24 cellular contexts compared by ENCODE assay signal in genomic region chr6:134738486-134738885, GRCh38.
DNase-seq lines count a peak whose midpoint lies in the region; ATAC-seq, FAIRE-seq and TF ChIP-seq lines count a peak whose summit lies in the region.
"Had no signal": no experiment of that assay in that cellular context is flagged by ENCODE, and none has a peak within 500 bp of the region (broad histone marks: within the 10 kb centered on the region; RNA-seq: fewer than 3 reads in every experiment).

No MANE protein-coding gene starts in this region.

- no peak overlapping the region for H4K8ac ChIP-seq in trophoblast cell (ENCODE audit: low read depth, low read length)

- no peak for TF ChIP-seq EP300 in A549 (IDR thresholded peaks at IDR 0.05)

- H3K27me3 ChIP-seq in RWPE2 (ENCODE audit: insufficient read depth, poor library complexity, severe bottlenecking): no peaks in the 10 kb centered on the region
- no peaks in the 10 kb centered on the region for H3K27me3 ChIP-seq in trophoblast cell (ENCODE audit: insufficient read depth, low read length)
- H3K27me3 ChIP-seq: BE2C; BLaER1 treated with 17β-estradiol and CSF1 and Interleukin-3, amounts not matched to agents 10 nM and 100 nM had no signal

- H3K14ac ChIP-seq in trophoblast cell (ENCODE audit: low read length): no peak overlapping the region

- no peak for ATAC-seq in A549
- no peak for ATAC-seq in RWPE2 (ENCODE audit: low read depth)
- ATAC-seq in HG03159 (IDR thresholded peaks at IDR 0.05; ENCODE audit: unreplicated experiment): no peak
- ATAC-seq: GM23338 had no signal

- H2BK12ac ChIP-seq in trophoblast cell (ENCODE audit: low read length): no peak overlapping the region

- no peaks in the 10 kb centered on the region for H3K36me3 Mint-ChIP-seq in mesothelial cell of epicardium
- H3K36me3 Mint-ChIP-seq: CD4-positive, alpha-beta memory T cell had no signal

- H3K4me3 ChIP-seq in A549: no peak overlapping the region
- H3K4me3 ChIP-seq in RWPE2 (ENCODE audit: severe bottlenecking): no peak overlapping the region
- no peak overlapping the region for H3K4me3 ChIP-seq in trophoblast cell (ENCODE audit: low read depth, low read length)
- H3K4me3 ChIP-seq: BLaER1 treated with 17β-estradiol and CSF1 and Interleukin-3, amounts not matched to agents 10 nM and 100 nM; GM23338; HAP-1 had no signal

- CTCF ChIA-PET in A549 (lab: Yijun Ruan, JAX): no interaction called here

- POLR2A ChIA-PET in A549 (lab: Yijun Ruan, JAX): no interaction called here

- TF ChIP-seq RAD21 in A549 (conservative IDR thresholded peaks at IDR 0.05 in 1 of 2, IDR thresholded peaks at IDR 0.05 in 1 of 2): no peak

- H2BK5ac ChIP-seq in trophoblast cell (ENCODE audit: low read depth, low read length, poor library complexity): no peak overlapping the region

- no peak overlapping the region for H4K91ac ChIP-seq in trophoblast cell (ENCODE audit: low read depth, low read length)

- FAIRE-seq in A549 (lab: Jason Lieb, UNC): no peak
- FAIRE-seq: A204.1, GM12892, H54 had no signal

- no peaks in the 10 kb centered on the region for H3K79me2 ChIP-seq in trophoblast cell (ENCODE audit: control insufficient read depth, insufficient read depth, low read length, poor library complexity)

- H3K4me3 Mint-ChIP-seq in mesothelial cell of epicardium: no peak overlapping the region
- H3K4me3 Mint-ChIP-seq: CD4-positive, alpha-beta memory T cell; GM23338; HFFc6 had no signal

- no peak for DNase-seq in A549 (ENCODE audit: low read depth in 1 of 2, low spot score in 1 of 2)
- no peak for DNase-seq in RWPE2 (ENCODE audit: low spot score)
- no peak for DNase-seq in mesothelial cell of epicardium (ENCODE audit: low spot score in 2 of 2, unreplicated experiment in 2 of 2)
- DNase-seq in trophoblast cell: peak; percentile 59 to 86
- no peak for DNase-seq in NCI-H2171 treated with DMSO at 0.1 percent for 48 hours (lab: John Stamatoyannopoulos, UW)
- DNase-seq in SK-N-DZ (ENCODE audit: low spot score): no peak
- DNase-seq: ACHN; AML-193; BE2C; Calu3; CD4-positive, alpha-beta memory T cell; COR-L47; DMS53; DMS79 treated with DMSO at 0.1 percent for 48 hours; GF-D8; HFFc6 had no signal

- no peak overlapping the region for H4K12ac ChIP-seq in trophoblast cell (ENCODE audit: low read depth, low read length)

- no peak overlapping the region for H2BK120ac ChIP-seq in trophoblast cell (ENCODE audit: insufficient read depth, low read length, poor library complexity)

- H3K27ac ChIP-seq in A549 (peak overlapping the region; percentile 28 to 82; a peak in 3 of 6 replicates), RWPE2 (ENCODE audit: poor library complexity, severe bottlenecking) (peak overlapping the region; percentile 75), trophoblast cell (ENCODE audit: low read depth, low read length) (no peak overlapping the region)
- H3K27ac ChIP-seq: 22Rv1; BLaER1 treated with 17β-estradiol and CSF1 and Interleukin-3, amounts not matched to agents 10 nM and 100 nM had no signal

- H3K18ac ChIP-seq in trophoblast cell (ENCODE audit: low read length): no peak overlapping the region

- H3K4me1 ChIP-seq in A549 (peaks cover 40% of the 10 kb centered on the region), RWPE2 (ENCODE audit: insufficient read depth, poor library complexity, severe bottlenecking) (peaks cover 21% of the 10 kb centered on the region), trophoblast cell (ENCODE audit: control insufficient read depth in 1 of 2, insufficient read depth in 2 of 2, low read length in 2 of 2) (no peaks in the 10 kb centered on the region)

- H3K23ac ChIP-seq in trophoblast cell (ENCODE audit: low read length): no peak overlapping the region

- H2AFZ ChIP-seq in trophoblast cell (ENCODE audit: insufficient read depth, low read length, poor library complexity): no peak overlapping the region
- H2AFZ ChIP-seq: GM23338 had no signal

- H3K4me1 Mint-ChIP-seq in mesothelial cell of epicardium: peaks cover 56% of the 10 kb centered on the region
- H3K4me1 Mint-ChIP-seq: CD4-positive, alpha-beta memory T cell; GM23338 had no signal

- no peak overlapping the region for H3K4ac ChIP-seq in trophoblast cell (ENCODE audit: low read depth, low read length)

- H3K36me3 ChIP-seq in RWPE2 (ENCODE audit: low read depth) (no peaks in the 10 kb centered on the region), trophoblast cell (ENCODE audit: control insufficient read depth in 1 of 2, insufficient read depth in 2 of 2, low read length in 2 of 2) (no peaks in the 10 kb centered on the region)
- H3K36me3 ChIP-seq: BE2C; BLaER1 treated with 17β-estradiol and CSF1 and Interleukin-3, amounts not matched to agents 10 nM and 100 nM; HAP-1 had no signal

- H3K27ac Mint-ChIP-seq in mesothelial cell of epicardium: peak overlapping the region; percentile 41
- H3K27ac Mint-ChIP-seq: CD4-positive, alpha-beta memory T cell; GM23338; HFFc6 had no signal

- H3K9me3 ChIP-seq in A549: no peaks in the 10 kb centered on the region
- H3K9me3 ChIP-seq in RWPE2 (ENCODE audit: severe bottlenecking): no peaks in the 10 kb centered on the region
- H3K9me3 ChIP-seq in trophoblast cell (ENCODE audit: insufficient read depth, low read depth, low read length): peaks cover 2% of the 10 kb centered on the region
- H3K9me3 ChIP-seq: BE2C; BLaER1 treated with 17β-estradiol and CSF1 and Interleukin-3, amounts not matched to agents 10 nM and 100 nM; HAP-1 had no signal

- H3K9me3 Mint-ChIP-seq in mesothelial cell of epicardium: no peaks in the 10 kb centered on the region
- H3K9me3 Mint-ChIP-seq: CD4-positive, alpha-beta memory T cell; GM23338; HFFc6 had no signal

- no peak overlapping the region for H3K9ac ChIP-seq in trophoblast cell (ENCODE audit: low read length)
- H3K9ac ChIP-seq: BLaER1 treated with 17β-estradiol and CSF1 and Interleukin-3, amounts not matched to agents 10 nM and 100 nM had no signal

- H3K4me2 ChIP-seq in A549 (no peak overlapping the region), trophoblast cell (ENCODE audit: low read length) (no peak overlapping the region)
- H3K4me2 ChIP-seq: BLaER1 treated with 17β-estradiol and CSF1 and Interleukin-3, amounts not matched to agents 10 nM and 100 nM; GM23338 had no signal

- no peaks in the 10 kb centered on the region for H3K79me1 ChIP-seq in trophoblast cell (ENCODE audit: low read length)

- H3K27me3 Mint-ChIP-seq in mesothelial cell of epicardium (ENCODE audit: low read depth): no peaks in the 10 kb centered on the region

- no peak overlapping the region for H2AK5ac ChIP-seq in trophoblast cell (ENCODE audit: low read length)

- TF ChIP-seq POLR2A in A549 (IDR thresholded peaks at IDR 0.05; ENCODE audit: low read length): no peak

- no peak for TF ChIP-seq CTCF in A549 (IDR thresholded peaks at IDR 0.05)
- TF ChIP-seq CTCF in RWPE2 (IDR thresholded peaks at IDR 0.05; ENCODE audit: poor library complexity, severe bottlenecking): no peak
- TF ChIP-seq CTCF in mesothelial cell of epicardium (IDR thresholded peaks at IDR 0.05; ENCODE audit: unreplicated experiment): no peak

TF ChIP-seq in A549, 52 proteins besides CTCF, POLR2A, EP300 and RAD21:
- no peak for TF ChIP-seq NR3C1 (IDR thresholded peaks at IDR 0.05)
- TF ChIP-seq RNF2 (IDR thresholded peaks at IDR 0.05; ENCODE audit: borderline replicate concordance, low read depth): no peak
- no peak for TF ChIP-seq KDM5A (IDR thresholded peaks at IDR 0.05)
- no peak for TF ChIP-seq HEYL (CRISPR knock-in tag; IDR thresholded peaks at IDR 0.05)
- TF ChIP-seq MAX (IDR thresholded peaks at IDR 0.05): no peak
- TF ChIP-seq FOSL2 (IDR thresholded peaks at IDR 0.05): no peak
- TF ChIP-seq FOSL2 (CRISPR knock-in tag; IDR thresholded peaks at IDR 0.05): no peak
- TF ChIP-seq BHLHE40 (IDR thresholded peaks at IDR 0.05; ENCODE audit: low read depth, low read length): no peak
- no peak for TF ChIP-seq ZSCAN20 (CRISPR knock-in tag; IDR thresholded peaks at IDR 0.05)
- TF ChIP-seq PHF8 (IDR thresholded peaks at IDR 0.05; ENCODE audit: borderline replicate concordance, low read depth): no peak
- no peak for TF ChIP-seq POLR2AphosphoS2 (conservative IDR thresholded peaks at IDR 0.05; ENCODE audit: low read length)
- TF ChIP-seq RARB (CRISPR knock-in tag; IDR thresholded peaks at IDR 0.05): no peak
- TF ChIP-seq PBX3 (IDR thresholded peaks at IDR 0.05): no peak
- no peak for TF ChIP-seq SREBF2 (IDR thresholded peaks at IDR 0.05)
- TF ChIP-seq FOXS1 (CRISPR knock-in tag; IDR thresholded peaks at IDR 0.05): no peak
- no peak for TF ChIP-seq KDM1A (IDR thresholded peaks at IDR 0.05; ENCODE audit: low read depth)
- TF ChIP-seq, protein P1, sequence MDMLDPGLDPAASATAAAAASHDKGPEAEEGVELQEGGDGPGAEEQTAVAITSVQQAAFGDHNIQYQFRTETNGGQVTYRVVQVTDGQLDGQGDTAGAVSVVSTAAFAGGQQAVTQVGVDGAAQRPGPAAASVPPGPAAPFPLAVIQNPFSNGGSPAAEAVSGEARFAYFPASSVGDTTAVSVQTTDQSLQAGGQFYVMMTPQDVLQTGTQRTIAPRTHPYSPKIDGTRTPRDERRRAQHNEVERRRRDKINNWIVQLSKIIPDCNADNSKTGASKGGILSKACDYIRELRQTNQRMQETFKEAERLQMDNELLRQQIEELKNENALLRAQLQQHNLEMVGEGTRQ (IDR thresholded peaks at IDR 0.05): no peak
- TF ChIP-seq, protein P2, sequence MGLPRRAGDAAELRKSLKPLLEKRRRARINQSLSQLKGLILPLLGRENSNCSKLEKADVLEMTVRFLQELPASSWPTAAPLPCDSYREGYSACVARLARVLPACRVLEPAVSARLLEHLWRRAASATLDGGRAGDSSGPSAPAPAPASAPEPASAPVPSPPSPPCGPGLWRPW (IDR thresholded peaks at IDR 0.05): no peak
- TF ChIP-seq NPAS2 (CRISPR knock-in tag; IDR thresholded peaks at IDR 0.05; ENCODE audit: borderline replicate concordance): no peak
- TF ChIP-seq NFE2L2 (conservative IDR thresholded peaks at IDR 0.05; ENCODE audit: low read length): no peak

Comparison
In these comparisons a context has a peak if more than half of its experiments do, and no peak if none do; other contexts are left out.
1. DNase-seq: peak in trophoblast cell (2 of 2); none in A549 (0 of 2), RWPE2 (single experiment), mesothelial cell of epicardium (0 of 2), NCI-H2171 treated with DMSO at 0.1 percent for 48 hours (single experiment) and SK-N-DZ (single experiment).